ENCODE assay signal across 8 cellular contexts in the genomic region with DNA sequence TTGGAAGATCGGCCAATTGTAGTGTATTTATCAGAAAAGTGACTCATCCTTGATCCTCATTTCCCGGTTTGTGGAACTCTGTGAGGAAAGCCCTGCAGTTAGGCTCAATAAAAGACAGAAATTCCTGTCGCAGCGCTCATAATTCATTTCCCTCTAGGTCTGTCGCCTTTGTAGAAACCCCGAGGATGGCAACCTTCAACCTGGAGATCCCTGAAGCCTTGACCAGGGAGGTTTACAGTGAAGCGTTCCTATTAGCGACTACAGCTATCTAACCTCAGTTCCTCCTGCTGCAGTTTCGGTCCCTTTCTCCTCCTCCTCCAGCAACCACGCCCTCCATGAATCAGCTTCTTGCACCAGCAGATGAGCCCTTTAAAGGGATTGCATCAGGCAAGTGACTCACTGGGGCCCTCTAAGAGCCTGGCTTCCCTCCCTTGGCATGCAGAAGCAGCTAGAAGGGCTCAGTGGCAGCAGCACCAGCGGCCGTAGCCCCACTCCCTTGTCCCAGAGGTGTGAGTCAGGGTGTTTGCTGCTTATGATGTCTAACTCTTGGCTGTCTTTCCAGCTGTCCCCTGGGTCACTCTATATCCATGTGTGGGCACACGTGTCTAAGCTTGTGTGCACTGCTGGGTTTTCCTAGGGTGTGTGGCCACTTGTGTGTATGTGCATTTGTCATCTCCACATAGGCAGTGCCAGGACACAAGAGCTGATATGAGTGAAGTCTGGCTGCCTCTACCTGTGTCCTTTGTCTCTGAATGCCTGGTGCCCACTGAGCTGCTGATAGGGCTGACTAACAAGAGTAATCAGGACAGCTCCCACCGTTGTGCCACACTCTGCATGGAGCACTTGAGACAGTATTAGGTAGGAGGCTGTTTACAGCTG. TPM values are rescaled to one million over a fixed set of nuclear protein-coding genes. Genes with fewer than 3 reads are reported as not detected.
DNase-seq lines count a peak whose midpoint lies in the region; ATAC-seq, FAIRE-seq and TF ChIP-seq lines count a peak whose summit lies in the region.

No MANE protein-coding gene starts in this region.

- H2BK15ac ChIP-seq in H1 (ENCODE audit: low read length) = peak overlapping the region; percentile 49; the same call in 1 of the 2 replicates
- H2BK15ac ChIP-seq in mesenchymal stem cell (ENCODE audit: low read depth, poor library complexity, severe bottlenecking) = peak overlapping the region; percentile 88

- H4K91ac ChIP-seq in H1 (replicated peaks; ENCODE audit: insufficient read length, low read length) (peak overlapping the region; percentile 87), mesenchymal stem cell (ENCODE audit: low read length) (peak overlapping the region; percentile 98)

- H3K23me2 ChIP-seq in H1 (ENCODE audit: low read depth, low read length) = peaks cover 9% of the 10 kb centered on the region; the same call in 1 of the 2 replicates

- peak overlapping the region; percentile 97 for H2BK5ac ChIP-seq in H1 (ENCODE audit: low read depth, low read length)
- peak overlapping the region; percentile 92 for H2BK5ac ChIP-seq in mesenchymal stem cell (ENCODE audit: low read depth, low read length, poor library complexity, severe bottlenecking)

- peaks cover 4% of the 10 kb centered on the region for H3K36me3 ChIP-seq in BJ (ENCODE audit: control insufficient read depth, insufficient read depth, low read length)
- peaks cover 0 to 6% (median 5%) of the 10 kb centered on the region in 4 experiments; a peak in 5 of 8 replicates for H3K36me3 ChIP-seq in H1 (ENCODE audit: control insufficient read depth in 2 of 4, insufficient read depth in 4 of 4, low read length in 3 of 4)
- H3K36me3 ChIP-seq in mesenchymal stem cell (ENCODE audit: control insufficient read depth in 1 of 2, insufficient read depth in 2 of 2, low read depth in 1 of 2, low read length in 2 of 2) = peaks cover 16 to 21% of the 10 kb centered on the region in 2 experiments

- peak; percentile 99 for DNase-seq in BJ (ENCODE audit: low read depth)
- peak; percentile 95 for DNase-seq in HK-2 (ENCODE audit: unreplicated experiment)
- peak; percentile 27 for DNase-seq in NK-92 (lab: John Stamatoyannopoulos, UW; ENCODE audit: unreplicated experiment)
- peak; percentile 92 for DNase-seq in activated CD8-positive, alpha-beta memory T cell treated with anti-CD3 and anti-CD28 coated beads for 24 hours
- DNase-seq in H1 (ENCODE audit: low read depth in 1 of 2, low spot score in 2 of 2) = peak; percentile 79 to 81
- peak; percentile 100 for DNase-seq in mesenchymal stem cell
- peak; percentile 76 for DNase-seq in stimulated activated CD8-positive, alpha-beta memory T cell treated with anti-CD3 and anti-CD28 coated beads, Interleukin-12 subunit alpha, Interleukin-12 subunit beta, amount 100 ng/mL, for 4 hours (ENCODE audit: low read depth)

- TF ChIP-seq EP300 in H1 (IDR thresholded peaks at IDR 0.05; ENCODE audit: borderline replicate concordance in 1 of 2, low read depth in 2 of 2, low read length in 2 of 2) = peak in 1 of 2 experiments; percentile 93; a peak in 1 of 3 replicates

- ATAC-seq in GM19351 (IDR thresholded peaks at IDR 0.05; ENCODE audit: unreplicated experiment) = peak; percentile 46

- H2BK120ac ChIP-seq in H1 (replicated peaks; ENCODE audit: low read depth, low read length) (peak overlapping the region; percentile 56), mesenchymal stem cell (ENCODE audit: low read depth, low read length) (peak overlapping the region; percentile 9)

- H3K4ac ChIP-seq in H1 (replicated peaks; ENCODE audit: insufficient read length, low read depth, low read length) (peak overlapping the region; percentile 44), mesenchymal stem cell (ENCODE audit: low read depth in 1 of 2, low read length in 2 of 2) (peak overlapping the region; percentile 83 to 96)

- H3K4me2 ChIP-seq in H1 (ENCODE audit: insufficient read depth in 1 of 2, low read depth in 2 of 2, low read length in 2 of 2) = peak overlapping the region; percentile 83 to 87
- H3K4me2 ChIP-seq in mesenchymal stem cell (ENCODE audit: low read length, poor library complexity, severe bottlenecking) = peak overlapping the region; percentile 60

- H3K9ac ChIP-seq in H1 (replicated peaks in 1 of 4; ENCODE audit: extremely low read depth in 1 of 4, low read depth in 3 of 4, low read length in 3 of 4) (peak overlapping the region; percentile 85 to 95 (median 88)), mesenchymal stem cell (ENCODE audit: low read length) (peak overlapping the region; percentile 99)

- H3K14ac ChIP-seq in H1 (ENCODE audit: insufficient read length) (no peak overlapping the region), mesenchymal stem cell (ENCODE audit: low read length in 2 of 2) (peak overlapping the region in 1 of 2 experiments; percentile 13)

- peak overlapping the region; percentile 95 for H2AK5ac ChIP-seq in H1 (ENCODE audit: low read depth, low read length)
- H2AK5ac ChIP-seq in mesenchymal stem cell (ENCODE audit: low read length, severe bottlenecking) = peak overlapping the region; percentile 95

- H3K18ac ChIP-seq in H1 (ENCODE audit: extremely low read depth, low read length) (peak overlapping the region; percentile 92), mesenchymal stem cell (ENCODE audit: low read depth in 1 of 2, low read length in 2 of 2) (peak overlapping the region; percentile 95)

- H3K4me3 ChIP-seq in BJ (ENCODE audit: low read depth, low read length) = peak overlapping the region; percentile 44
- H3K4me3 ChIP-seq in H1 (ENCODE audit: extremely low read depth in 1 of 4, insufficient read depth in 2 of 4, low read depth in 3 of 4, low read length in 4 of 4) = peak overlapping the region; percentile 55 to 80 (median 70)
- H3K4me3 ChIP-seq in mesenchymal stem cell (ENCODE audit: insufficient read depth in 1 of 2, low read depth in 1 of 2, low read length in 2 of 2) = peak overlapping the region in 1 of 2 experiments; percentile 81

- H4K20me1 ChIP-seq in H1 (replicated peaks in 1 of 2; ENCODE audit: control insufficient read depth in 1 of 2, insufficient read depth in 2 of 2, low read length in 2 of 2) = peaks cover 2 to 12% of the 10 kb centered on the region in 2 experiments

- CTCF ChIA-PET in BJ (lab: Yijun Ruan, JAX) = interaction anchor here (0.6 to 2.0 kb wide), 8 partner anchors 14 to 237 kb away, joined by 3 to 14 read pairs (median 4); partner anchors contain the start of gene TRAPPC3
- CTCF ChIA-PET in H1 (lab: Charles Lee; ENCODE audit: partially characterized antibody) = interaction anchor here (0.5 to 3.9 kb wide), 12 partner anchors 10 to 1478 kb away, joined by 3 to 40 read pairs (median 4); partner anchors contain the start of gene LSM10

- 10% methylated on average over 14 of the region's 14 CpGs; no CpG with 5 or more reads in 1 of the 2 experiments for WGBS in H1 (ENCODE audit: extremely low coverage in 1 of 2, insufficient coverage in 1 of 2, insufficient read length in 1 of 2, insufficient replicate concordance in 2 of 2, low coverage in 1 of 2, low lambda C conversion rate in 2 of 2, missing lambda C conversion rate in 1 of 2), 2 experiments
- WGBS in mesenchymal stem cell = under 1% methylated on average over 14 of the region's 14 CpGs

- H3K23ac ChIP-seq in H1 (ENCODE audit: insufficient read length) (no peak overlapping the region), mesenchymal stem cell (ENCODE audit: low read length in 2 of 2) (no peak overlapping the region)

- POLR2A ChIA-PET in BJ (lab: Charles Lee) (interaction anchor here (0.7 to 1.9 kb wide), 5 partner anchors 11 to 44 kb away, joined by 4 to 12 read pairs (median 6); partner anchors contain the start of gene LSM10), H1 (lab: Charles Lee; ENCODE audit: partially characterized antibody) (interaction anchor here (0.6 to 3.6 kb wide), 34 partner anchors 19 to 1149 kb away, joined by 3 to 40 read pairs (median 5); partner anchors contain the start of genes EVA1B, MRPS15, SH3D21 and THRAP3)

- H4K8ac ChIP-seq in H1 (ENCODE audit: extremely low read depth, insufficient read depth, low read length) (peak overlapping the region; percentile 89; the same call in 1 of the 2 replicates), mesenchymal stem cell (ENCODE audit: low read length) (peak overlapping the region; percentile 92)

- FAIRE-seq in H1 (lab: Jason Lieb, UNC) = peak; percentile 77

- no peaks in the 10 kb centered on the region for H3K9me3 ChIP-seq in H1 (ENCODE audit: insufficient read depth in 2 of 2, low read depth in 1 of 2, low read length in 1 of 2)
- H3K9me3 ChIP-seq in mesenchymal stem cell (ENCODE audit: control insufficient read depth, low read length) = no peaks in the 10 kb centered on the region

- peak overlapping the region; percentile 83 for H3K56ac ChIP-seq in H1 (replicated peaks; ENCODE audit: insufficient read length, low read depth, low read length)

- H3K27me3 ChIP-seq in BJ (ENCODE audit: control insufficient read depth, insufficient read depth, low read length) (no peaks in the 10 kb centered on the region), H1 (replicated peaks in 1 of 4; ENCODE audit: control insufficient read depth in 3 of 4, extremely low read depth in 1 of 4, insufficient read depth in 3 of 4, low read length in 3 of 4) (no peaks in the 10 kb centered on the region), mesenchymal stem cell (ENCODE audit: control insufficient read depth in 1 of 2, insufficient read depth in 1 of 2, low read length in 2 of 2) (no peaks in the 10 kb centered on the region)

- H4K5ac ChIP-seq in H1 (ENCODE audit: insufficient read length, low read depth, low read length) = peak overlapping the region; percentile 74

- 0 out of 2 replicates have a peak, but pooled peaks cover under 1% of the 10 kb centered on the region for H3K79me1 ChIP-seq in H1 (ENCODE audit: low read depth, low read length)
- H3K79me1 ChIP-seq in mesenchymal stem cell (replicated peaks; ENCODE audit: low read length, poor library complexity, severe bottlenecking) = peaks cover 9% of the 10 kb centered on the region

- peaks cover 6 to 17% (median 10%) of the 10 kb centered on the region in 4 experiments; a peak in 6 of 7 replicates for H3K4me1 ChIP-seq in H1 (replicated peaks in 1 of 4; ENCODE audit: control insufficient read depth in 3 of 4, insufficient read depth in 4 of 4, low read length in 3 of 4)
- peaks cover 15% of the 10 kb centered on the region for H3K4me1 ChIP-seq in mesenchymal stem cell (ENCODE audit: control insufficient read depth, insufficient read depth, low read depth, low read length)

- peak overlapping the region; percentile 22; the same call in 1 of the 2 replicates for H2BK20ac ChIP-seq in H1 (ENCODE audit: low read length)

- H2BK12ac ChIP-seq in H1 (ENCODE audit: low read depth, low read length) (peak overlapping the region; percentile 99), mesenchymal stem cell (ENCODE audit: low read length in 2 of 2) (peak overlapping the region; percentile 95 to 99)

- H3K27ac ChIP-seq in H1 (ENCODE audit: low read depth, low read length) = peak overlapping the region; percentile 94
- peak overlapping the region; percentile 100 for H3K27ac ChIP-seq in mesenchymal stem cell (ENCODE audit: low read length, poor library complexity, severe bottlenecking)

- H2AFZ ChIP-seq in H1 (ENCODE audit: low read length) (no peak overlapping the region), mesenchymal stem cell (ENCODE audit: low read depth, low read length) (no peak overlapping the region)

- H3K79me2 ChIP-seq in H1 (ENCODE audit: control insufficient read depth in 1 of 2, insufficient read depth in 2 of 2, low read length in 2 of 2) = peaks cover 6 to 34% of the 10 kb centered on the region in 2 experiments

- no peak for TF ChIP-seq RAD21 in H1 (IDR thresholded peaks at IDR 0.05 in 1 of 2, conservative IDR thresholded peaks at IDR 0.05 in 1 of 2; ENCODE audit: low read depth in 2 of 2, low read length in 2 of 2)

- TF ChIP-seq CTCF in BJ (IDR thresholded peaks at IDR 0.05; ENCODE audit: insufficient read depth, low read depth, low read length) (no peak), H1 (IDR thresholded peaks at IDR 0.05; ENCODE audit: control extremely low read depth in 1 of 3, insufficient read depth in 1 of 3, low read depth in 1 of 3, low read length in 3 of 3) (no peak)

- TF ChIP-seq POLR2A in H1 (IDR thresholded peaks at IDR 0.05; ENCODE audit: control extremely low read depth in 1 of 2, low read depth in 2 of 2, low read length in 2 of 2) = peak in 1 of 2 experiments; percentile 99; a peak in 2 of 3 replicates

RNA-seq across cellular contexts. Expression of gene STK40, which starts 0.8 kb away (rescaled TPM):
- polyA plus RNA-seq in BJ (2011; rRNA removed) (19.5 and 29.5 TPM in 2 replicates), H1 (2011; rRNA removed) (13.6 and 18.4 TPM in 2 replicates)
- 15.2 and 17.5 TPM in 2 replicates for polyA minus RNA-seq in BJ (2011; rRNA and poly(A)+ RNA removed)
- 25.3 and 28.6 TPM in 2 replicates for total RNA-seq in H1 (2021; fragmentation: NEBNext Ultra II Directional; extraction: Animal tissue kit (Norgen Biotek cat#: 25700))
- 13.7 TPM for polyA plus RNA-seq in H1 (2011; cell fraction: cytosol; rRNA removed)
- 21.5 TPM for polyA plus RNA-seq in H1 (2011; cell fraction: nucleus; rRNA removed)
- 13.3 to 18.6 TPM (median 17.3 TPM) in 4 replicates for polyA plus RNA-seq in H1 (2012, experiment 1 of 2)
- 17.6 TPM for polyA plus RNA-seq in H1 (2012, experiment 2 of 2)
- 16.9 TPM for polyA plus RNA-seq in H1 (2013, experiment 1 of 2)
- 16.6 TPM for polyA plus RNA-seq in H1 (2013, experiment 2 of 2)
- 16.3 and 18.9 TPM in 2 replicates for polyA minus RNA-seq in H1 (2011; rRNA and poly(A)+ RNA removed)
- polyA minus RNA-seq in H1 (2011; cell fraction: cytosol; rRNA and poly(A)+ RNA removed) = 9.5 TPM
- polyA minus RNA-seq in H1 (2011; cell fraction: nucleus; rRNA and poly(A)+ RNA removed) = 5.5 TPM
- 55.6 TPM for polyA plus RNA-seq in mesenchymal stem cell (2013, experiment 1 of 2)
- polyA plus RNA-seq in mesenchymal stem cell (2013, experiment 2 of 2) = 54.5 TPM

RNA-seq across cellular contexts. Expression of gene LSM10, which starts 11.2 kb away (rescaled TPM):
- polyA plus RNA-seq in BJ (2011; rRNA removed) (64.0 and 86.5 TPM in 2 replicates), H1 (2011; rRNA removed) (127 and 140 TPM in 2 replicates)
- 15.7 and 30.7 TPM in 2 replicates for polyA minus RNA-seq in BJ (2011; rRNA and poly(A)+ RNA removed)
- 59.1 and 59.5 TPM in 2 replicates for total RNA-seq in H1 (2021; fragmentation: NEBNext Ultra II Directional; extraction: Animal tissue kit (Norgen Biotek cat#: 25700))
- polyA plus RNA-seq in H1 (2011; cell fraction: cytosol; rRNA removed) = 111 TPM
- 81.9 TPM for polyA plus RNA-seq in H1 (2011; cell fraction: nucleus; rRNA removed)
- polyA plus RNA-seq in H1 (2012, experiment 1 of 2) = 50.0 to 87.8 TPM (median 80.4 TPM) in 4 replicates
- 128 TPM for polyA plus RNA-seq in H1 (2012, experiment 2 of 2)
- 49.0 TPM for polyA plus RNA-seq in H1 (2013, experiment 1 of 2)
- 51.5 TPM for polyA plus RNA-seq in H1 (2013, experiment 2 of 2)
- 48.7 and 51.4 TPM in 2 replicates for polyA minus RNA-seq in H1 (2011; rRNA and poly(A)+ RNA removed)
- 28.0 TPM for polyA minus RNA-seq in H1 (2011; cell fraction: cytosol; rRNA and poly(A)+ RNA removed)
- 25.3 TPM for polyA minus RNA-seq in H1 (2011; cell fraction: nucleus; rRNA and poly(A)+ RNA removed)
- polyA plus RNA-seq in mesenchymal stem cell (2013, experiment 1 of 2) = 62.4 TPM
- 61.1 TPM for polyA plus RNA-seq in mesenchymal stem cell (2013, experiment 2 of 2)

Comparison
In these comparisons a context has a peak if more than half of its experiments do, and no peak if none do; other contexts are left out.
1. DNase-seq: peak in every context shown above with its lines; median percentile 100 in mesenchymal stem cell; 99 in BJ; 95 in HK-2; 92 in activated CD8-positive, alpha-beta memory T cell treated with anti-CD3 and anti-CD28 coated beads for 24 hours; 80 in H1; 76 in stimulated activated CD8-positive, alpha-beta memory T cell treated with anti-CD3 and anti-CD28 coated beads, Interleukin-12 subunit alpha, Interleukin-12 subunit beta, amount 100 ng/mL, for 4 hours; 27 in NK-92.